Comparison of ENCODE assay signal across 17 cellular contexts in the genomic region with DNA sequence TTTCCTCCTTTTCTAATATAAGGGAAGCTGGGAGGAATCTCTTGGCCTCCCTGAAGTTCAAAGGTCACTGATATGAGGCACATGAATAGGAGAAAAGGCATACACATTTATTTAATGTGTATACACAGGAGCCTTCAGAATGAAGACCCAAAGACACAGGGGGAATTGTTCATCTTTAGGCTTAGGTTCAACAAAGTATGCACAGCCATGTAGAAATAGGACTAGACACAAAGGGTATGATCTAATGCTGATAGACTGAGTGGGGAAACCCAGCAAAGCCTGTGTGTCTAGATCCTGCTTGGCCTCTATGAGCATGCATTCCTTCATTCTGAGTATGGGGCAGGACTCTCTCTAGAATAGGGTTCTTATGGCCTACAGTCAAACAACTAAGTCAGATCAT.
DNase-seq lines count a peak whose midpoint lies in the region; ATAC-seq and TF ChIP-seq lines count a peak whose summit lies in the region.
"Had no signal": no experiment of that assay in that cellular context is flagged by ENCODE, and none has a peak within 500 bp of the region (broad histone marks: within the 10 kb centered on the region; RNA-seq: fewer than 3 reads in every experiment).

No MANE protein-coding gene starts in this region.

- H3K27ac ChIP-seq in adrenal gland, result peak overlapping the region in 3 of 5 donors; percentile 72 to 74 (median 72)
- H3K27ac ChIP-seq in gastroesophageal sphincter, result peak overlapping the region in 3 of 4 donors; percentile 23 to 73 (median 32)
- H3K27ac ChIP-seq in spleen, result peak overlapping the region in 7 of 8 donors; percentile 38 to 85 (median 71)
- H3K27ac ChIP-seq: C4-2B, parathyroid adenoma had no signal

- H3K4me1 ChIP-seq in adrenal gland (replicated peaks in 1 of 2) (peaks cover 43 to 82% of the 10 kb centered on the region in 2 donors), gastroesophageal sphincter (peaks cover 0 to 53% (median 12%) of the 10 kb centered on the region in 3 donors), spleen (peaks cover 5 to 33% (median 15%) of the 10 kb centered on the region in 6 donors)
- H3K4me1 ChIP-seq: parathyroid adenoma had no signal

- no peaks in the 10 kb centered on the region for H3K9me3 Mint-ChIP-seq in activated T-cell treated with anti-CD3 and anti-CD28 coated beads, Interleukin-2, amount 50 U/mL, for 24 hours
- H3K9me3 Mint-ChIP-seq: activated T-cell treated with anti-CD3 and anti-CD28 coated beads, Interleukin-2, amount 50 U/mL, for 4 hours; naive thymus-derived CD8-positive, alpha-beta T cell; T-cell had no signal

- no peaks in the 10 kb centered on the region for H3K27me3 Mint-ChIP-seq in activated T-cell treated with anti-CD3 and anti-CD28 coated beads, Interleukin-2, amount 50 U/mL, for 24 hours
- H3K27me3 Mint-ChIP-seq: T-cell had no signal

- TF ChIP-seq POLR2A in adrenal gland (IDR thresholded peaks at IDR 0.05), result no peak
- TF ChIP-seq POLR2A in gastroesophageal sphincter (IDR thresholded peaks at IDR 0.05), result no peak
- no peak for TF ChIP-seq POLR2A in spleen (IDR thresholded peaks at IDR 0.05)

- H3K27me3 ChIP-seq in adrenal gland (no peaks in the 10 kb centered on the region), gastroesophageal sphincter (no peaks in the 10 kb centered on the region), spleen (replicated peaks in 1 of 7) (no peaks in the 10 kb centered on the region)

- H3K9me3 ChIP-seq in adrenal gland (replicated peaks in 1 of 3), result no peaks in the 10 kb centered on the region
- H3K9me3 ChIP-seq in gastroesophageal sphincter, result no peaks in the 10 kb centered on the region
- H3K9me3 ChIP-seq in spleen, result no peaks in the 10 kb centered on the region

- DNase-seq in activated T-cell treated with anti-CD3 and anti-CD28 coated beads, Interleukin-2, amount 50 U/mL, for 24 hours, result no peak
- DNase-seq in activated T-cell treated with anti-CD3 and anti-CD28 coated beads, Interleukin-2, amount 50 U/mL, for 48 hours, result no peak
- DNase-seq in adrenal gland, result no peak
- DNase-seq in spleen, result no peak
- no peak for DNase-seq in AG08396 (ENCODE audit: low spot score)
- DNase-seq in SIG-M5 treated with dmso at 0.1 percent for 504 hours (lab: John Stamatoyannopoulos, UW; ENCODE audit: unreplicated experiment), result no peak
- DNase-seq in central memory CD4-positive, alpha-beta T cell, result no peak
- DNase-seq: activated CD4-positive, alpha-beta T cell treated with anti-CD3 and anti-CD28 coated beads, Interleukin-2, amount 50 U/mL, for 48 hours; activated T-cell treated with anti-CD3 and anti-CD28 coated beads, Interleukin-2, amount 50 U/mL, for 4 hours; glutamatergic neuron; naive thymus-derived CD8-positive, alpha-beta T cell; Right ventricle myocardium superior; T-cell had no signal

- H3K36me3 Mint-ChIP-seq in activated T-cell treated with anti-CD3 and anti-CD28 coated beads, Interleukin-2, amount 50 U/mL, for 24 hours (ENCODE audit: low read depth), result no peaks in the 10 kb centered on the region
- H3K36me3 Mint-ChIP-seq: naive thymus-derived CD8-positive, alpha-beta T cell; T-cell had no signal

- peaks cover 61% of the 10 kb centered on the region for H3K4me1 Mint-ChIP-seq in activated T-cell treated with anti-CD3 and anti-CD28 coated beads, Interleukin-2, amount 50 U/mL, for 24 hours (ENCODE audit: low read depth)

- ATAC-seq in gastroesophageal sphincter, result no peak
- ATAC-seq: activated T-cell treated with anti-CD3 and anti-CD28 coated beads, Interleukin-2, amount 50 U/mL, for 4 hours; esophagus mucosa; naive thymus-derived CD8-positive, alpha-beta T cell; T-cell had no signal

- H3K4me3 Mint-ChIP-seq in activated T-cell treated with anti-CD3 and anti-CD28 coated beads, Interleukin-2, amount 50 U/mL, for 24 hours, result no peak overlapping the region
- H3K4me3 Mint-ChIP-seq: activated T-cell treated with anti-CD3 and anti-CD28 coated beads, Interleukin-2, amount 50 U/mL, for 4 hours; naive thymus-derived CD8-positive, alpha-beta T cell; T-cell had no signal

- H3K36me3 ChIP-seq in adrenal gland (replicated peaks in 1 of 2) (no peaks in the 10 kb centered on the region), gastroesophageal sphincter (no peaks in the 10 kb centered on the region), spleen (no peaks in the 10 kb centered on the region)

- no peak overlapping the region for H3K4me3 ChIP-seq in adrenal gland
- H3K4me3 ChIP-seq in gastroesophageal sphincter, result no peak overlapping the region
- no peak overlapping the region for H3K4me3 ChIP-seq in spleen

- TF ChIP-seq EP300 in gastroesophageal sphincter (IDR thresholded peaks at IDR 0.05), result no peak

- TF ChIP-seq CTCF in adrenal gland (IDR thresholded peaks at IDR 0.05) (no peak), gastroesophageal sphincter (IDR thresholded peaks at IDR 0.05) (no peak), spleen (IDR thresholded peaks at IDR 0.05 in 8 of 11, conservative IDR thresholded peaks at IDR 0.05 in 3 of 11) (no peak)

- H3K27ac Mint-ChIP-seq in activated T-cell treated with anti-CD3 and anti-CD28 coated beads, Interleukin-2, amount 50 U/mL, for 24 hours, result peak overlapping the region; percentile 89
- H3K27ac Mint-ChIP-seq: naive thymus-derived CD8-positive, alpha-beta T cell; T-cell had no signal

- intact Hi-C loops in adrenal gland (cut with DNase I), result no loop called here
- intact Hi-C loops in spleen (cut with DNase I; ENCODE audit: low total_unique reads), result no loop called here
